In the genomic region with DNA sequence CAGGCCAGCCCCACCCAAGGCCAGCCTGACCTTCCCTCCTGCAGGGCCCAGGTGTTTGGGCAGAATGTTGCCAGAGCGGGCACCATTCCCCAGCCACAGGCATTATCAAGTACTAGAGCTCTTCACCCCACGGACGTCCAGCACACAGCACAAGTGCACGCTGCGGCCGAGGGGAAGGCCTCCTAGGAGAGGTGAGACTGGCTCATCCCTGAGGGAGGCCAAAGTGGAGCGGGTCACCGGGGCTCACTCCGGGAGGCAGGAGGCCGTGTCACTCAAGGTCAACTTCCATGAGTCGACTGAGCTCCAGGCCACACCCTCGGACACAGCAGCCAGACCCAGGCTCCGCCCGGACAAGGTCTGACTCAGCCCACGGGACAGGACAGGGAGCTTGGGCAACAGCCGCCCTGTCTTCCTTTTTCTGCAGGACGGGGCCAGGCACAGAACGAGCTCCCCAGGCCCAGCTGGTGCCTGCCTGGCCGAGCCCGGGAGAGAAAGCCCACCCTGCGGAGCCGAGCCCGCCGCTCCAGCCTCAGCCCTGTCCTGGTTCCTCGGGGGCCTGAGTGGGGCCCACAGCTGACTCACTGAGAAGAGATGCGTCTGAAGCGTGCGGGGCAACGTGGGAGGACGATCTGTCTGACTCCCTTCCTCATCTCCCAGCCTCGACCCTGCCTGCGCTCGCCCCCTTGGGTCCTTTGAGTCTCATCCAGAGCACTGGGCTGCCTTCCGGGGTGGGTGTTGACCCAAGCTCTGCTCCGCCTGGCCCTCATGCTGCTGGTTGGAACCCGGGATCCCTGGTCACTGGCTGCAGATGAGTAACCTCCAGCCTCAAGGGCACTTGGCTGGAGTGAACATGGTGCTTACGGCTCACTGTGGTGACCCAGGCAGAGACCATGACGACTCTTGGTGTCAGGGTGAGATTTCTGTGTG, we compare ENCODE assay signal across 8 cellular contexts. TPM values are rescaled to one million over a fixed set of nuclear protein-coding genes. Genes with fewer than 3 reads are reported as not detected.
DNase-seq lines count a peak whose midpoint lies in the region; ATAC-seq and TF ChIP-seq lines count a peak whose summit lies in the region.
"Had no signal": no experiment of that assay in that cellular context is flagged by ENCODE, and none has a peak within 500 bp of the region (broad histone marks: within the 10 kb centered on the region; RNA-seq: fewer than 3 reads in every experiment).

No MANE protein-coding gene starts in this region.

- peak overlapping the region; percentile 49 for H3K4ac ChIP-seq in IMR-90 (ENCODE audit: low read depth, low read length)

- peaks cover 12% of the 10 kb centered on the region for H3K4me1 ChIP-seq in IMR-90 (ENCODE audit: control insufficient read depth, insufficient read depth, low read length)

- peak overlapping the region; percentile 89 for H2BK5ac ChIP-seq in IMR-90 (ENCODE audit: low read depth, low read length, poor library complexity, severe bottlenecking)

- TF ChIP-seq CTCF in IMR-90 (conservative IDR thresholded peaks at IDR 0.05; ENCODE audit: low read depth, low read length) (no peak), brain microvascular endothelial cell (IDR thresholded peaks at IDR 0.05; ENCODE audit: low read depth, low read length, missing control alignments) (no peak), type B pancreatic cell (conservative IDR thresholded peaks at IDR 0.05) (no peak)
- no peak for TF ChIP-seq CTCF in CD4-positive, alpha-beta T cell (IDR thresholded peaks at IDR 0.05)

- dilution Hi-C loops in IMR-90 (cut with HindIII; ENCODE audit: low sequenced_read_pairs, unreplicated experiment) = no loop called here

- H3K27ac Mint-ChIP-seq in type B pancreatic cell = peak overlapping the region; percentile 67
- H3K27ac Mint-ChIP-seq in CD4-positive, alpha-beta T cell = no peak overlapping the region
- H3K27ac Mint-ChIP-seq: IgD-negative memory B cell had no signal

- TF ChIP-seq POLR2A in IMR-90 (IDR thresholded peaks at IDR 0.05; ENCODE audit: low read depth, low read length) = no peak

- TF ChIP-seq RAD21 in IMR-90 (IDR thresholded peaks at IDR 0.05; ENCODE audit: low read length) = no peak

- H3K4me2 ChIP-seq in IMR-90 (ENCODE audit: low read depth, low read length) = no peak overlapping the region

- peak overlapping the region in 1 of 2 experiments; percentile 77; a peak in 2 of 4 replicates for H4K8ac ChIP-seq in IMR-90 (ENCODE audit: low read depth in 2 of 2, low read length in 2 of 2)

- H3K27ac ChIP-seq in IMR-90 (ENCODE audit: insufficient read depth, low read length) (peak overlapping the region; percentile 11; the same call in 1 of the 2 replicates), brain microvascular endothelial cell (peak overlapping the region; percentile 91)
- H3K27ac ChIP-seq in CD4-positive, alpha-beta T cell (ENCODE audit: low read depth, low read length) = no peak overlapping the region

- H3K27me3 ChIP-seq in IMR-90 (ENCODE audit: control insufficient read depth, insufficient read depth, low read length) = peaks cover 5% of the 10 kb centered on the region; the same call in 1 of the 2 replicates
- H3K27me3 ChIP-seq in brain microvascular endothelial cell (replicated peaks) = no peaks in the 10 kb centered on the region
- peaks cover 6% of the 10 kb centered on the region for H3K27me3 ChIP-seq in CD4-positive, alpha-beta T cell (ENCODE audit: control insufficient read depth, insufficient read depth, low read length)

- ATAC-seq in IMR-90 (ENCODE audit: low read depth) (peak; percentile 78), HG03095 (IDR thresholded peaks at IDR 0.05; ENCODE audit: unreplicated experiment) (no peak)
- no peak for ATAC-seq in CD4-positive, alpha-beta T cell (ENCODE audit: poor library complexity)

- H2BK15ac ChIP-seq in IMR-90 (ENCODE audit: low read depth, low read length) = no peak overlapping the region

- no peaks in the 10 kb centered on the region for H3K27me3 Mint-ChIP-seq in type B pancreatic cell
- peaks cover 26% of the 10 kb centered on the region for H3K27me3 Mint-ChIP-seq in CD4-positive, alpha-beta T cell

- BruUV-seq in IMR-90 (replicated peaks; lab: Mats Ljungman, UMichigan) = no TSS peak

- POLR2A ChIA-PET in IMR-90 (lab: Charles Lee; ENCODE audit: unreplicated experiment) = interaction anchor here (0.9 to 1.1 kb wide), 2 partner anchors 11 to 13 kb away, joined by 3 to 11 read pairs; no protein-coding TSS in a partner anchor
- POLR2A ChIA-PET in CD4-positive, alpha-beta T cell (lab: Charles Lee) = no interaction called here

- peak overlapping the region; percentile 37; the same call in 1 of the 2 replicates for H3K23ac ChIP-seq in IMR-90 (ENCODE audit: low read depth, low read length)

- H3K9me3 Mint-ChIP-seq in type B pancreatic cell = no peaks in the 10 kb centered on the region
- no peaks in the 10 kb centered on the region for H3K9me3 Mint-ChIP-seq in CD4-positive, alpha-beta T cell
- H3K9me3 Mint-ChIP-seq: IgD-negative memory B cell had no signal

- in situ Hi-C loops in IMR-90 (cut with MboI; ENCODE audit: low sequenced_read_pairs) (no loop called here), brain microvascular endothelial cell (cut with HindIII; ENCODE audit: low pct_ligation_motif_present, low sequenced_read_pairs) (no loop called here)

- H3K9ac ChIP-seq in IMR-90 (ENCODE audit: low read depth, low read length) = no peak overlapping the region

- peak overlapping the region; percentile 68 for H2AK5ac ChIP-seq in IMR-90 (ENCODE audit: low read depth, low read length)

- no peaks in the 10 kb centered on the region for H3K36me3 Mint-ChIP-seq in type B pancreatic cell
- no peaks in the 10 kb centered on the region for H3K36me3 Mint-ChIP-seq in CD4-positive, alpha-beta T cell (ENCODE audit: low read depth)

- no peak overlapping the region for H3K56ac ChIP-seq in IMR-90 (ENCODE audit: extremely low read depth, insufficient read depth, low read length)

- peak overlapping the region; percentile 94 for H3K14ac ChIP-seq in IMR-90 (replicated peaks; ENCODE audit: low read depth, low read length)

- H3K18ac ChIP-seq in IMR-90 (ENCODE audit: low read depth, low read length) = peak overlapping the region; percentile 63

- intact Hi-C loops in IMR-90 (cut with micrococcal nuclease) = no loop called here
- intact Hi-C loops in CD4-positive, alpha-beta T cell (cut with DNase I, micrococcal nuclease) = no loop called here

- H3K4me3 Mint-ChIP-seq in type B pancreatic cell = peak overlapping the region; percentile 54
- H3K4me3 Mint-ChIP-seq in CD4-positive, alpha-beta T cell = no peak overlapping the region

- peak overlapping the region; percentile 97 for H2AK9ac ChIP-seq in IMR-90 (replicated peaks; ENCODE audit: low read depth, low read length, poor library complexity)

- peak overlapping the region; percentile 71 for H2BK20ac ChIP-seq in IMR-90 (ENCODE audit: low read depth, low read length)

- H3K9me1 ChIP-seq in IMR-90 (ENCODE audit: insufficient read depth, low read length) = peaks cover 9% of the 10 kb centered on the region

- WGBS in IMR-90 (ENCODE audit: extremely low coverage in 2 of 2, insufficient read length in 1 of 2), 2 experiments = 68% methylated on average over 21 of the region's 38 CpGs; no CpG with 5 or more reads in 1 of the 2 experiments

- peaks cover 3% of the 10 kb centered on the region for H3K4me1 Mint-ChIP-seq in type B pancreatic cell (ENCODE audit: unreplicated experiment)
- no peaks in the 10 kb centered on the region for H3K4me1 Mint-ChIP-seq in CD4-positive, alpha-beta T cell (ENCODE audit: low read depth)

- DNase-seq in IMR-90 (peak; percentile 77), brain microvascular endothelial cell (peak; percentile 88), kidney tubule cell (ENCODE audit: low spot score) (peak; percentile 92), type B pancreatic cell (ENCODE audit: extremely low spot score, unreplicated experiment) (no peak), NCI-H1436 (lab: John Stamatoyannopoulos, UW) (no peak)
- DNase-seq in CD4-positive, alpha-beta T cell = no peak

- H3K79me1 ChIP-seq in IMR-90 (ENCODE audit: low read depth in 1 of 2, low read length in 2 of 2) = peaks cover 0 to 4% of the 10 kb centered on the region in 2 experiments; a peak in 1 of 4 replicates

- H4K20me1 ChIP-seq in IMR-90 (ENCODE audit: insufficient read depth, low read length) = no peaks in the 10 kb centered on the region

- H2AFZ ChIP-seq in IMR-90 (replicated peaks; ENCODE audit: low read length, poor library complexity) = peak overlapping the region; percentile 84

- peak overlapping the region; percentile 72 for H4K5ac ChIP-seq in IMR-90 (ENCODE audit: low read depth, low read length)

- no peak overlapping the region for H3K4me3 ChIP-seq in IMR-90 (ENCODE audit: insufficient read depth, low read depth, low read length)
- H3K4me3 ChIP-seq in brain microvascular endothelial cell (ENCODE audit: low read depth, low read length) = peak overlapping the region; percentile 22

- H4K91ac ChIP-seq in IMR-90 (ENCODE audit: insufficient read depth, low read depth, low read length) = peak overlapping the region; percentile 78

- CTCF ChIA-PET in IMR-90 (lab: Yijun Ruan, JAX) = no interaction called here
- CTCF ChIA-PET in CD4-positive, alpha-beta T cell (lab: Charles Lee) = no interaction called here

- peak overlapping the region; percentile 60 for H2BK120ac ChIP-seq in IMR-90 (ENCODE audit: low read depth, low read length)

- H3K9me3 ChIP-seq in IMR-90 (ENCODE audit: control insufficient read depth, insufficient read depth, low read length) = no peaks in the 10 kb centered on the region
- H3K9me3 ChIP-seq in CD4-positive, alpha-beta T cell (ENCODE audit: control insufficient read depth, low read length) = no peaks in the 10 kb centered on the region

- H3K36me3 ChIP-seq in IMR-90 (ENCODE audit: control insufficient read depth, insufficient read depth, low read length) (no peaks in the 10 kb centered on the region), brain microvascular endothelial cell (replicated peaks) (no peaks in the 10 kb centered on the region)

RNA-seq across cellular contexts. Expression of a gene that starts 1.6 kb away (rescaled TPM):
- under 0.01 TPM in 2 replicates for total RNA-seq in IMR-90 (2012; rRNA removed)
- polyA plus RNA-seq in IMR-90 (2012; rRNA removed) = 0.32 and 0.36 TPM in 2 replicates
- polyA plus RNA-seq in IMR-90 (2012; cell fraction: cytosol; rRNA removed) = 0.09 and 0.27 TPM in 2 replicates
- polyA plus RNA-seq in IMR-90 (2012; cell fraction: nucleus; rRNA removed; ENCODE audit: low replicate concordance) = 0.54 and 1.4 TPM in 2 replicates
- total RNA-seq in type B pancreatic cell (ENCODE audit: low replicate concordance) = 2.5 and 3.3 TPM in 2 replicates
- under 1 TPM; 0.22 to 0.91 TPM for total RNA-seq in CD4-positive, alpha-beta T cell

RNA-seq across cellular contexts. Expression of a gene that starts 13.0 kb away (rescaled TPM):
- total RNA-seq in IMR-90 (2012; rRNA removed) (5.0 and 9.1 TPM in 2 replicates), type B pancreatic cell (ENCODE audit: low replicate concordance) (20.2 and 21.3 TPM in 2 replicates)
- polyA plus RNA-seq in IMR-90 (2012; rRNA removed) = 16.0 and 17.8 TPM in 2 replicates
- 10.5 and 14.2 TPM in 2 replicates for polyA plus RNA-seq in IMR-90 (2012; cell fraction: cytosol; rRNA removed)
- 68.7 and 78.0 TPM in 2 replicates for polyA plus RNA-seq in IMR-90 (2012; cell fraction: nucleus; rRNA removed; ENCODE audit: low replicate concordance)
- total RNA-seq in CD4-positive, alpha-beta T cell = 10 to 100 TPM; 25.3 to 29.2 TPM

RNA-seq across cellular contexts. Expression of a gene that starts 13.2 kb away (rescaled TPM):
- total RNA-seq in IMR-90 (2012; rRNA removed) = 39.3 and 62.2 TPM in 2 replicates
- polyA plus RNA-seq in IMR-90 (2012; rRNA removed) = 603 and 663 TPM in 2 replicates
- polyA plus RNA-seq in IMR-90 (2012; cell fraction: cytosol; rRNA removed) = 498 and 689 TPM in 2 replicates
- 88.5 and 91.8 TPM in 2 replicates for polyA plus RNA-seq in IMR-90 (2012; cell fraction: nucleus; rRNA removed; ENCODE audit: low replicate concordance)
- 285 and 363 TPM in 2 replicates for total RNA-seq in type B pancreatic cell (ENCODE audit: low replicate concordance)
- 100 to 1,000 TPM; 109 to 126 TPM for total RNA-seq in CD4-positive, alpha-beta T cell

RNA-seq across cellular contexts. Expression of a gene that starts 18.3 kb away (rescaled TPM):
- total RNA-seq in IMR-90 (2012; rRNA removed) (40.0 and 45.0 TPM in 2 replicates), type B pancreatic cell (ENCODE audit: low replicate concordance) (64.3 and 66.7 TPM in 2 replicates)
- polyA plus RNA-seq in IMR-90 (2012; rRNA removed) = 55.3 and 59.4 TPM in 2 replicates
- polyA plus RNA-seq in IMR-90 (2012; cell fraction: cytosol; rRNA removed) = 33.1 and 59.8 TPM in 2 replicates
- 190 and 236 TPM in 2 replicates for polyA plus RNA-seq in IMR-90 (2012; cell fraction: nucleus; rRNA removed; ENCODE audit: low replicate concordance)
- 10 to 100 TPM; 45.1 to 48.6 TPM for total RNA-seq in CD4-positive, alpha-beta T cell

Comparison
In these comparisons a context has a peak if more than half of its experiments do, and no peak if none do; other contexts are left out.
1. DNase-seq: peak in IMR-90 (single experiment), brain microvascular endothelial cell (single experiment) and kidney tubule cell (single experiment); none in type B pancreatic cell (single experiment), CD4-positive, alpha-beta T cell (0 of 10) and NCI-H1436 (single experiment).